In genomic region chr3:165206454-165207266, GRCh38 we compare ENCODE assay signal across 1 cellular context.
TF ChIP-seq lines count a peak whose summit lies in the region.

No MANE protein-coding gene starts in this region.

TF ChIP-seq in GM12878, 131 proteins besides CTCF, POLR2A, EP300 and RAD21:
- peak; percentile 61 for TF ChIP-seq YY1 (IDR thresholded peaks at IDR 0.05; ENCODE audit: low read depth, low read length)
- TF ChIP-seq EED (IDR thresholded peaks at IDR 0.05; ENCODE audit: low read depth): no peak
- TF ChIP-seq ZNF384 (IDR thresholded peaks at IDR 0.05; ENCODE audit: borderline replicate concordance, low read depth, low read length): no peak
- no peak for TF ChIP-seq RUNX3 (IDR thresholded peaks at IDR 0.05; ENCODE audit: low read length)
- TF ChIP-seq ZZZ3 (IDR thresholded peaks at IDR 0.05; ENCODE audit: control insufficient read depth, insufficient read length, low read depth): no peak
- no peak for TF ChIP-seq NKRF (conservative IDR thresholded peaks at IDR 0.05)
- TF ChIP-seq NFXL1 (IDR thresholded peaks at IDR 0.05; ENCODE audit: borderline replicate concordance): no peak
- no peak for TF ChIP-seq DPF2 (IDR thresholded peaks at IDR 0.05)
- TF ChIP-seq SMC3 (IDR thresholded peaks at IDR 0.05; ENCODE audit: borderline replicate concordance, low read length): peak; percentile 64; the same call in 1 of the 2 replicates
- no peak for TF ChIP-seq RB1 (IDR thresholded peaks at IDR 0.05; ENCODE audit: borderline replicate concordance)
- 0 out of 3 replicates have a peak, but pooled peaks of 1 of the 2 experiments have one; percentile 8 for TF ChIP-seq EGR1 (IDR thresholded peaks at IDR 0.05; ENCODE audit: borderline replicate concordance in 1 of 2, low read depth in 2 of 2, low read length in 2 of 2)
- TF ChIP-seq ZNF217 (IDR thresholded peaks at IDR 0.05): no peak
- TF ChIP-seq TCF3 (IDR thresholded peaks at IDR 0.05; ENCODE audit: borderline replicate concordance, insufficient read depth, low read depth, low read length): no peak
- TF ChIP-seq TCF12 (IDR thresholded peaks at IDR 0.05; ENCODE audit: low read depth, low read length): 0 out of 2 replicates have a peak, but pooled peaks have one; percentile 36
- TF ChIP-seq ETV6 (conservative IDR thresholded peaks at IDR 0.05 in 1 of 2, IDR thresholded peaks at IDR 0.05 in 1 of 2; ENCODE audit: borderline replicate concordance in 1 of 2, low read depth in 1 of 2): no peak
- no peak for TF ChIP-seq WRNIP1 (IDR thresholded peaks at IDR 0.05; ENCODE audit: borderline replicate concordance, low read depth, low read length)
- no peak for TF ChIP-seq SP1 (IDR thresholded peaks at IDR 0.05; ENCODE audit: low read depth, low read length)
- no peak for TF ChIP-seq PAX8 (IDR thresholded peaks at IDR 0.05)
TF ChIP-seq in GM12878: peak in this region for 4.
